Comparison of ENCODE assay signal across 23 cellular contexts in genomic region chr5:58044166-58044565, GRCh38.
"Had no signal": no experiment of that assay in that cellular context is flagged by ENCODE, and none has a peak within 500 bp of the region (broad histone marks: within the 10 kb centered on the region; RNA-seq: fewer than 3 reads in every experiment).

No MANE protein-coding gene starts in this region.

- H3K9ac ChIP-seq: SK-N-SH had no signal

- H3K27me3 ChIP-seq: brain microvascular endothelial cell, cardiac muscle cell had no signal

- H3K4me3 ChIP-seq: cardiac muscle cell had no signal

- ATAC-seq: activated CD4-positive, alpha-beta T cell treated with anti-CD3 and anti-CD28 coated beads for 36 hours; activated T-helper 17 cell treated with anti-CD3 and anti-CD28 coated beads, Interleukin-2, amount 50 U/mL, for 72 hours had no signal

- H3K9me3 ChIP-seq: SK-N-SH had no signal

- H3K4me2 ChIP-seq: SK-N-SH had no signal

- DNase-seq: activated CD4-positive, alpha-beta memory T cell treated with anti-CD3 and anti-CD28 coated beads, Interleukin-2, amount 10 ng/mL, durations not matched to agents 7 days and 5 days; activated CD4-positive, alpha-beta T cell treated with anti-CD3 and anti-CD28 coated beads for 36 hours; activated CD4-positive, alpha-beta T cell treated with anti-CD3 and anti-CD28 coated beads, Interleukin-2, amount 50 U/mL, for 1 hour; activated CD4-positive, CD25-positive, alpha-beta regulatory T cell; activated gamma-delta T cell; activated naive CD4-positive, alpha-beta T cell treated with anti-CD3 and anti-CD28 coated beads for 36 hours; activated T-cell treated with anti-CD3 and anti-CD28 coated beads for 4 hours; activated T-cell treated with anti-CD3 and anti-CD28 coated beads, Interleukin-2, amount 50 U/mL, for 48 hours; brain microvascular endothelial cell; Karpas-422; NCI-H1048; NCI-H1417; NCI-H1930; NCI-H2107; NCI-H2171 treated with DMSO at 0.1 percent for 48 hours; NCI-H226; NCI-H526 treated with DMSO at 0.1 percent for 48 hours; NCI-H82; SK-N-SH; T-helper 1 cell had no signal

- H3K27ac ChIP-seq: brain microvascular endothelial cell, cardiac muscle cell, VCaP had no signal

- H3K36me3 ChIP-seq: brain microvascular endothelial cell, cardiac muscle cell had no signal
